ENCODE assay signal across 1 cellular context in genomic region chr16:89909777-89910716, GRCh38.
TF ChIP-seq lines count a peak whose summit lies in the region.

No MANE protein-coding gene starts in this region.

TF ChIP-seq in GM12878, 131 proteins besides CTCF, POLR2A, EP300 and RAD21 (continues in another document):
- TF ChIP-seq JUNB (IDR thresholded peaks at IDR 0.05) (no peak), LARP7 (IDR thresholded peaks at IDR 0.05) (0 out of 2 replicates have a peak, but pooled peaks have one; percentile 26), USF2 (IDR thresholded peaks at IDR 0.05; ENCODE audit: borderline replicate concordance, low read depth, low read length) (no peak), MEF2A (IDR thresholded peaks at IDR 0.05; ENCODE audit: insufficient read depth, low read depth, low read length) (no peak), EZH2 (IDR thresholded peaks at IDR 0.05; ENCODE audit: borderline replicate concordance, control insufficient read depth, low read depth, low read length) (no peak), ZNF384 (IDR thresholded peaks at IDR 0.05; ENCODE audit: borderline replicate concordance, low read depth, low read length) (no peak), DPF2 (IDR thresholded peaks at IDR 0.05) (no peak), PAX8 (IDR thresholded peaks at IDR 0.05) (no peak), BCLAF1 (IDR thresholded peaks at IDR 0.05) (no peak), ZNF274 (IDR thresholded peaks at IDR 0.05; ENCODE audit: insufficient read depth, insufficient read length) (no peak), BCL3 (IDR thresholded peaks at IDR 0.05; ENCODE audit: borderline replicate concordance, insufficient read depth, low read depth, low read length, poor library complexity, severe bottlenecking) (no peak), ZBED1 (IDR thresholded peaks at IDR 0.05; ENCODE audit: borderline replicate concordance) (no peak), GATAD2B (conservative IDR thresholded peaks at IDR 0.05; ENCODE audit: low read depth) (no peak), WRNIP1 (IDR thresholded peaks at IDR 0.05; ENCODE audit: borderline replicate concordance, low read depth, low read length) (no peak), ATF2 (IDR thresholded peaks at IDR 0.05; ENCODE audit: low read length) (no peak), SIN3A (IDR thresholded peaks at IDR 0.05; ENCODE audit: low read depth, low read length) (no peak), MEF2B (IDR thresholded peaks at IDR 0.05; ENCODE audit: partially characterized antibody, poor library complexity, severe bottlenecking) (no peak), SKIL (IDR thresholded peaks at IDR 0.05; ENCODE audit: low read depth, poor library complexity, severe bottlenecking) (no peak), POLR2AphosphoS5 (IDR thresholded peaks at IDR 0.05; ENCODE audit: low read length) (no peak), ZBTB4 (CRISPR knock-in tag; IDR thresholded peaks at IDR 0.05) (no peak), RBBP5 (conservative IDR thresholded peaks at IDR 0.05) (no peak), IRF3 (IDR thresholded peaks at IDR 0.05) (no peak), RELB (IDR thresholded peaks at IDR 0.05; ENCODE audit: low read depth) (no peak), YY1 (IDR thresholded peaks at IDR 0.05; ENCODE audit: low read depth, low read length) (peak; percentile 52; the same call in 1 of the 2 replicates), TBL1XR1 (IDR thresholded peaks at IDR 0.05; ENCODE audit: low read depth, low read length) (no peak), RCOR1 (conservative IDR thresholded peaks at IDR 0.05; ENCODE audit: low read depth, low read length) (no peak), BHLHE40 (IDR thresholded peaks at IDR 0.05; ENCODE audit: borderline replicate concordance in 1 of 2, low read depth in 2 of 2, low read length in 1 of 2) (peak in 1 of 2 experiments; percentile 38; a peak in 1 of 4 replicates), SPI1 (IDR thresholded peaks at IDR 0.05; ENCODE audit: borderline replicate concordance, insufficient read depth, low read depth, low read length) (no peak), NFIC (IDR thresholded peaks at IDR 0.05; ENCODE audit: low read depth, low read length) (no peak), MTA2 (IDR thresholded peaks at IDR 0.05; ENCODE audit: low read depth) (no peak), NR2C1 (IDR thresholded peaks at IDR 0.05) (no peak), NR2C2 (IDR thresholded peaks at IDR 0.05; ENCODE audit: borderline replicate concordance, control insufficient read depth, insufficient read length, low read depth) (no peak), TCF12 (IDR thresholded peaks at IDR 0.05; ENCODE audit: low read depth, low read length) (peak; percentile 40; the same call in 1 of the 2 replicates), ZNF217 (IDR thresholded peaks at IDR 0.05) (no peak), HDAC6 (IDR thresholded peaks at IDR 0.05; ENCODE audit: unreplicated experiment) (no peak), PBX3 (IDR thresholded peaks at IDR 0.05; ENCODE audit: insufficient replicate concordance, low read depth, low read length) (no peak), MTA3 (IDR thresholded peaks at IDR 0.05; ENCODE audit: borderline replicate concordance, low read length) (no peak), ZNF687 (IDR thresholded peaks at IDR 0.05) (no peak), SUPT20H (IDR thresholded peaks at IDR 0.05; ENCODE audit: borderline replicate concordance, control insufficient read depth, low read depth, low read length) (no peak), FOXM1 (IDR thresholded peaks at IDR 0.05; ENCODE audit: low read depth, low read length) (no peak), RFX5 (IDR thresholded peaks at IDR 0.05; ENCODE audit: low read depth, low read length) (no peak), IKZF1 (conservative IDR thresholded peaks at IDR 0.05) (0 out of 2 replicates have a peak, but pooled peaks have one; percentile 18), SRF (IDR thresholded peaks at IDR 0.05; ENCODE audit: low read depth in 2 of 2, low read length in 2 of 2) (no peak)
